8 cellular contexts compared by ENCODE assay signal in genomic region chr11:64876226-64876750, GRCh38. TPM values are rescaled to one million over a fixed set of nuclear protein-coding genes. Genes with fewer than 3 reads are reported as not detected.
A peak's percentile ranks its signal among the peaks of the same experiment; 100 is the strongest.
DNase-seq lines count a peak whose midpoint lies in the region; ATAC-seq and TF ChIP-seq lines count a peak whose summit lies in the region.

No MANE protein-coding gene starts in this region.

- H3K9me3 Mint-ChIP-seq in naive thymus-derived CD4-positive, alpha-beta T cell, result peaks cover 0 to 3% (median 0%) of the 10 kb centered on the region in 11 donors

- no peak overlapping the region for H2AFZ ChIP-seq in ACC112 (ENCODE audit: low read length, unreplicated experiment)

- peaks cover 56% of the 10 kb centered on the region for H3K79me2 ChIP-seq in ACC112 (ENCODE audit: control insufficient read depth, insufficient read depth, low read length, unreplicated experiment)

- POLR2A ChIA-PET in naive thymus-derived CD4-positive, alpha-beta T cell (lab: Charles Lee), result interaction anchor here (0.7 to 26.0 kb wide), 9 partner anchors 9 to 623 kb away, joined by 3 to 1324 read pairs (median 4); partner anchors contain the start of genes CDC42BPG, MALAT1 and RASGRP2

- peak overlapping the region; percentile 84 to 95 (median 93) for H3K27ac Mint-ChIP-seq in naive thymus-derived CD4-positive, alpha-beta T cell

- H3K4me1 ChIP-seq in ACC112 (ENCODE audit: control insufficient read depth, insufficient read depth, low read length, unreplicated experiment), result peaks cover 34% of the 10 kb centered on the region
- peaks cover 63 to 66% of the 10 kb centered on the region in 2 donors for H3K4me1 ChIP-seq in naive thymus-derived CD4-positive, alpha-beta T cell (ENCODE audit: control insufficient read depth in 2 of 2, insufficient read depth in 2 of 2, low read length in 2 of 2)

- intact Hi-C loops in naive thymus-derived CD4-positive, alpha-beta T cell (cut with micrococcal nuclease), result loop anchor here in 1 of 2 donors (5.0 kb wide), 1 partner anchor 74 kb away; the partner anchor contains the start of gene MAP4K2

- H3K36me3 Mint-ChIP-seq in naive thymus-derived CD4-positive, alpha-beta T cell, result peaks cover 1 to 36% (median 25%) of the 10 kb centered on the region in 5 donors

- CTCF ChIA-PET in naive thymus-derived CD4-positive, alpha-beta T cell (lab: Charles Lee), result interaction anchor here (0.6 to 30.3 kb wide), 3 partner anchors 17 to 154 kb away, joined by 3 to 945 read pairs (median 4); partner anchors contain the start of gene CDC42BPG

- TF ChIP-seq CTCF in choroid plexus epithelial cell (conservative IDR thresholded peaks at IDR 0.05; ENCODE audit: low read depth, low read length), result no peak

- no peak overlapping the region for H3K27ac ChIP-seq in ACC112 (ENCODE audit: low read depth, low read length)
- H3K27ac ChIP-seq in naive thymus-derived CD4-positive, alpha-beta T cell (ENCODE audit: low read depth, low read length), result peak overlapping the region; percentile 80

- no peaks in the 10 kb centered on the region for H3K27me3 Mint-ChIP-seq in naive thymus-derived CD4-positive, alpha-beta T cell

- no peak for DNase-seq in MG63
- no peak for DNase-seq in choroid plexus epithelial cell (ENCODE audit: low read depth)
- DNase-seq in naive thymus-derived CD4-positive, alpha-beta T cell, result peak in 1 of 9 donors; percentile 13
- no peak for DNase-seq in NCI-H69 (lab: John Stamatoyannopoulos, UW)
- DNase-seq in ureter (ENCODE audit: low spot score), result no peak

- H3K9me3 ChIP-seq in MG63, result no peaks in the 10 kb centered on the region
- H3K9me3 ChIP-seq in naive thymus-derived CD4-positive, alpha-beta T cell (ENCODE audit: control insufficient read depth in 2 of 3, low read length in 3 of 3), result no peaks in the 10 kb centered on the region

- peak overlapping the region; percentile 95 to 99 (median 98) for H3K4me3 Mint-ChIP-seq in naive thymus-derived CD4-positive, alpha-beta T cell

- H3K4me1 Mint-ChIP-seq in naive thymus-derived CD4-positive, alpha-beta T cell, result peaks cover 60 to 82% (median 73%) of the 10 kb centered on the region in 7 donors

- H3K4me3 ChIP-seq in ACC112 (ENCODE audit: low read depth, low read length) (peak overlapping the region; percentile 86), MG63 (peak overlapping the region; percentile 92), choroid plexus epithelial cell (ENCODE audit: low read depth, low read length) (peak overlapping the region; percentile 95)
- H3K4me3 ChIP-seq in naive thymus-derived CD4-positive, alpha-beta T cell (ENCODE audit: low read length), result peak overlapping the region; percentile 100

- ATAC-seq in naive thymus-derived CD4-positive, alpha-beta T cell, result no peak
- no peak for ATAC-seq in HG03442 (IDR thresholded peaks at IDR 0.05; ENCODE audit: unreplicated experiment)
- no peak for ATAC-seq in HG03159 (IDR thresholded peaks at IDR 0.05; ENCODE audit: unreplicated experiment)

- H3K36me3 ChIP-seq in ACC112 (ENCODE audit: insufficient read depth, low read length) (no peaks in the 10 kb centered on the region; the same call in 1 of the 2 replicates), MG63 (peaks cover 50% of the 10 kb centered on the region)
- peaks cover 12 to 40% (median 17%) of the 10 kb centered on the region in 3 experiments for H3K36me3 ChIP-seq in naive thymus-derived CD4-positive, alpha-beta T cell (ENCODE audit: control insufficient read depth in 2 of 3, insufficient read depth in 3 of 3, low read length in 3 of 3)

- H3K27me3 ChIP-seq in ACC112 (ENCODE audit: insufficient read depth, low read length) (no peaks in the 10 kb centered on the region), MG63 (no peaks in the 10 kb centered on the region)
- H3K27me3 ChIP-seq in naive thymus-derived CD4-positive, alpha-beta T cell (ENCODE audit: control insufficient read depth in 2 of 2, insufficient read depth in 2 of 2, low read length in 2 of 2), result no peaks in the 10 kb centered on the region

RNA-seq across cellular contexts. Expression of gene EHD1, which starts 2.1 kb away (rescaled TPM):
- total RNA-seq in MG63 (2014; rRNA removed; shearing (Covaris generic); ENCODE audit: low replicate concordance), result 62.9 and 64.8 TPM in 2 replicates
- 100 to 1,000 TPM; 124 to 263 (median 208) TPM for total RNA-seq in naive thymus-derived CD4-positive, alpha-beta T cell
- 100 to 1,000 TPM; 102 to 141 TPM for polyA plus RNA-seq in naive thymus-derived CD4-positive, alpha-beta T cell
- 47.3 TPM for total RNA-seq in ureter

RNA-seq across cellular contexts. Expression of gene CDC42BPG, which starts 31.8 kb away (rescaled TPM):
- 0.07 and 0.36 TPM in 2 replicates for total RNA-seq in MG63 (2014; rRNA removed; shearing (Covaris generic); ENCODE audit: low replicate concordance)
- 1 to 10 TPM in 4 of 5 experiments, under 1 TPM in 1; 0.22 to 9.2 (median 8.1) TPM for total RNA-seq in naive thymus-derived CD4-positive, alpha-beta T cell
- under 1 TPM; 0.27 to 0.47 TPM for polyA plus RNA-seq in naive thymus-derived CD4-positive, alpha-beta T cell
- 28.5 TPM for total RNA-seq in ureter

RNA-seq across cellular contexts. Expression of gene ATG2A, which starts 40.7 kb away (rescaled TPM):
- 4.6 and 18.6 TPM in 2 replicates for total RNA-seq in MG63 (2014; rRNA removed; shearing (Covaris generic); ENCODE audit: low replicate concordance)
- total RNA-seq in naive thymus-derived CD4-positive, alpha-beta T cell, result 100 to 1,000 TPM in 1 of 5 experiments, 10 to 100 TPM in 4; 30.6 to 105 (median 36.2) TPM
- 1 to 10 TPM; 3.4 to 5.2 TPM for polyA plus RNA-seq in naive thymus-derived CD4-positive, alpha-beta T cell
- total RNA-seq in ureter, result 27.9 TPM

RNA-seq across cellular contexts. Expression of gene PPP2R5B, which starts 48.2 kb away (rescaled TPM):
- 5.4 and 8.8 TPM in 2 replicates for total RNA-seq in MG63 (2014; rRNA removed; shearing (Covaris generic); ENCODE audit: low replicate concordance)
- 10 to 100 TPM; 11.9 to 19.1 (median 18.8) TPM for total RNA-seq in naive thymus-derived CD4-positive, alpha-beta T cell
- 1 to 10 TPM; 4.5 to 7.5 TPM for polyA plus RNA-seq in naive thymus-derived CD4-positive, alpha-beta T cell
- total RNA-seq in ureter, result 18.9 TPM

RNA-seq across cellular contexts. Expression of gene GPHA2, which starts 59.4 kb away (rescaled TPM):
- total RNA-seq in MG63 (2014; rRNA removed; shearing (Covaris generic); ENCODE audit: low replicate concordance), result not detected in 2 replicates
- under 1 TPM in 1 of 5 experiments, not detected in 4; 0.48 TPM for total RNA-seq in naive thymus-derived CD4-positive, alpha-beta T cell
- polyA plus RNA-seq in naive thymus-derived CD4-positive, alpha-beta T cell, result not detected
- not detected for total RNA-seq in ureter
